ENCODE assay signal across 8 cellular contexts in genomic region chr4:3557081-3557480, GRCh38. TPM values are rescaled to one million over a fixed set of nuclear protein-coding genes. Genes with fewer than 3 reads are reported as not detected.
DNase-seq lines count a peak whose midpoint lies in the region; ATAC-seq and TF ChIP-seq lines count a peak whose summit lies in the region.
"Not testable (repeated sequence)": the region's sequence is repeated elsewhere in the genome, so short reads cannot be mapped to it uniquely, and the experiment has no call there.

No MANE protein-coding gene starts in this region.

- WGBS in lung, 2 donors = 29 to 33% methylated on average over 9 of the region's 9 CpGs
- WGBS in stomach, 5 donors = 58 to 71% (median 70%) methylated on average over 9 of the region's 9 CpGs

- not testable (repeated sequence) for TF ChIP-seq EP300 in stomach (IDR thresholded peaks at IDR 0.05)

- H3K27ac ChIP-seq in HL-60 (replicated peaks) = peak overlapping the region; percentile 85
- not testable (repeated sequence) for H3K27ac ChIP-seq in lung (ENCODE audit: low read depth in 1 of 2, low read length in 1 of 2); stomach

- H3K4me3 ChIP-seq in HL-60 (replicated peaks; ENCODE audit: insufficient read depth, low read length); lung; stomach: not testable (repeated sequence)

- not testable (repeated sequence) for H3K36me3 ChIP-seq in lung (ENCODE audit: control insufficient read depth in 2 of 2, insufficient read depth in 2 of 2, low read length in 2 of 2); stomach

- not testable (repeated sequence) for H3K4me1 ChIP-seq in lung (ENCODE audit: control insufficient read depth in 2 of 2, insufficient read depth in 2 of 2, low read length in 2 of 2); stomach

- not testable (repeated sequence) for H3K27me3 ChIP-seq in HL-60 (ENCODE audit: insufficient read depth, poor library complexity, severe bottlenecking); lung (ENCODE audit: control insufficient read depth, insufficient read depth)
- peaks cover 0 to 27% (median 0%) of the 10 kb centered on the region in 3 donors for H3K27me3 ChIP-seq in stomach

- intact Hi-C loops in stomach (cut with DNase I; ENCODE audit: low total_unique reads) = not testable (repeated sequence)

- TF ChIP-seq POLR2A in stomach (IDR thresholded peaks at IDR 0.05) = not testable (repeated sequence)

- not testable (repeated sequence) for H3K9me3 ChIP-seq in lung (ENCODE audit: control insufficient read depth in 2 of 2, insufficient read depth in 1 of 2, low read length in 1 of 2); stomach

- DNase-seq in AML-193 (lab: John Stamatoyannopoulos, UW) = peak; percentile 90 to 96
- peak; percentile 99 for DNase-seq in HL-60 (ENCODE audit: low read depth in 1 of 2, low spot score in 1 of 2)
- DNase-seq in NK-92 treated with Interleukin-12 subunit alpha and Interleukin-12 subunit beta, amount 100 ng/mL, for 24 hours (lab: John Stamatoyannopoulos, UW) = peak; percentile 52
- peak; percentile 99 for DNase-seq in SKM-1 treated with dmso at 0.1 percent for 144 hours (lab: John Stamatoyannopoulos, UW; ENCODE audit: unreplicated experiment)
- DNase-seq in amniotic epithelial cell (ENCODE audit: low read depth) = peak; percentile 29
- DNase-seq in fibroblast of peridontal ligament (ENCODE audit: extremely low read depth) = peak; percentile 4
- DNase-seq in lung (ENCODE audit: low spot score) = peak; percentile 73
- DNase-seq in stomach = peak; percentile 46

- not testable (repeated sequence) for TF ChIP-seq CTCF in HL-60 (IDR thresholded peaks at IDR 0.05; ENCODE audit: insufficient read depth, low read length); lung (IDR thresholded peaks at IDR 0.05; ENCODE audit: control extremely low read depth, extremely low read depth); stomach (IDR thresholded peaks at IDR 0.05)

- ATAC-seq in lung (ENCODE audit: insufficient read depth, low FRiP score) = not testable (repeated sequence)

RNA-seq across cellular contexts. Expression of gene LRPAP1, which starts 24.9 kb away (rescaled TPM):
- total RNA-seq in lung (100 to 1,000 TPM; 177 to 238 TPM), stomach (10 to 100 TPM; 32.5 to 92.0 (median 64.2) TPM)
- polyA plus RNA-seq in lung (100 to 1,000 TPM in 1 of 2 donors, 10 to 100 TPM in 1; 46.1 to 289 TPM), stomach (10 to 100 TPM; 31.5 to 79.9 (median 41.4) TPM)

Comparison
In these comparisons a context has a peak if more than half of its experiments do, and no peak if none do; other contexts are left out.
1. DNase-seq: peak in every context shown above with its lines; median percentile 99 in HL-60; 99 in SKM-1 treated with dmso at 0.1 percent for 144 hours; 93 in AML-193; 73 in lung; 52 in NK-92 treated with Interleukin-12 subunit alpha and Interleukin-12 subunit beta, amount 100 ng/mL, for 24 hours; 46 in stomach; 29 in amniotic epithelial cell; 4 in fibroblast of peridontal ligament.